9 cellular contexts compared by ENCODE assay signal in the genomic region with DNA sequence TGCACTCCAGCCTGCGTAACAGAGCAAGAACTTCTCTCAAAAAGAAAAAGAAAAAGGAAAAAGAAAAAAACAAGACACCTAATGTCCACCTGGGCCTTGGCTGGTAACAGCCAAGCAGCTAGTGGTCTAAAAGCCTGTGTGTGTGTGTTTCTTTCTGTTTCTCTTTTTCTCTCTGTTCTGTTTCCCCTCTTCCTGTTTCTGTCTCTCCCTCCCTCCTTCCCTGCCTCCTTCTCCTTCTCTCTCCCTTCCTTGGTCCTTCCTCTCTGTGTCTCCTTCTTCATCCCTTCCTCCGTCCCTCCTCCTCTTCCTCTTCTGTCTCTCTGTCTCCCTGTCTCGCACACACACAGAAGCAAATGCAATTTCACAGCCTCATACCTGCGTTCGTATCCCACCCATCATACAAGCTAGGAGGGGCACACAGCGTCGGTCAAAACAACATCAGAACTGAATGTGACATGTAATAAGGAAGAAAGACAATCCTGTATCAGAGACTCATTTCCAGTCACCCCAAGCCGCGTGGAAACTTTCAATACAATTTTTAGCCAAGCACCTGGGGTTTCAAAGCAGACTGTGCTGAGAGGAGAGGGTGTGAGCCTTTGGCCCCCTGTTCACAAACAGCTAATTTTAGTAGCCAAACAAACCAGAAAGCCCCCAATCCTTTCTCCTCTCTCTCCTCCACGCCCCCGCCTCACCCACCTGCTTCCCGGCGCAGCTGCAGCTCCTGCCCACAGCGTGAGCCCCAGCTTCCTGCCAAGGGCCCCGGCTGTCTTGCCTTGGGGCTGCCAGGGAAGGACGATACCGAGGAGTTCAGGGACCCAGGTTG. TPM values are rescaled to one million over a fixed set of nuclear protein-coding genes. Genes with fewer than 3 reads are reported as not detected.
A peak's percentile ranks its signal among the peaks of the same experiment; 100 is the strongest.
DNase-seq lines count a peak whose midpoint lies in the region; ATAC-seq lines count a peak whose summit lies in the region.
"Had no signal": no experiment of that assay in that cellular context is flagged by ENCODE, and none has a peak within 500 bp of the region (broad histone marks: within the 10 kb centered on the region; RNA-seq: fewer than 3 reads in every experiment).

No MANE protein-coding gene starts in this region.

- peak overlapping the region in 5 of 7 donors; percentile 54 to 94 (median 82) for H3K27ac Mint-ChIP-seq in CD4-positive, alpha-beta memory T cell

- intact Hi-C loops in CD4-positive, alpha-beta memory T cell (cut with micrococcal nuclease), result no loop called here

- ATAC-seq in GM19467 (IDR thresholded peaks at IDR 0.05; ENCODE audit: unreplicated experiment), result peak; percentile 68
- peak; percentile 61 for ATAC-seq in HG03520 (IDR thresholded peaks at IDR 0.05; ENCODE audit: unreplicated experiment)

- peaks cover 15% of the 10 kb centered on the region for H3K4me1 ChIP-seq in CD4-positive, alpha-beta memory T cell (ENCODE audit: insufficient read depth, low read length)

- peak overlapping the region; percentile 69 to 90 (median 84) for H3K4me3 Mint-ChIP-seq in CD4-positive, alpha-beta memory T cell

- no peaks in the 10 kb centered on the region for H3K36me3 Mint-ChIP-seq in CD4-positive, alpha-beta memory T cell

- peaks cover 0 to 4% (median 0%) of the 10 kb centered on the region in 8 donors for H3K9me3 Mint-ChIP-seq in CD4-positive, alpha-beta memory T cell

- no peaks in the 10 kb centered on the region for H3K36me3 ChIP-seq in CD4-positive, alpha-beta memory T cell (ENCODE audit: insufficient read depth, low read length)
- H3K36me3 ChIP-seq: cardiac muscle cell had no signal

- no peaks in the 10 kb centered on the region for H3K9me3 ChIP-seq in CD4-positive, alpha-beta memory T cell (ENCODE audit: control insufficient read depth in 1 of 2, low read length in 2 of 2)

- no peaks in the 10 kb centered on the region for H3K27me3 Mint-ChIP-seq in CD4-positive, alpha-beta memory T cell

- peak in 4 of 5 donors; percentile 29 to 41 (median 34) for DNase-seq in CD4-positive, alpha-beta memory T cell
- DNase-seq in activated T-cell treated with anti-CD3 and anti-CD28 coated beads for 24 hours (ENCODE audit: low read depth), result peak; percentile 31
- peak; percentile 67 for DNase-seq in stimulated activated CD4-positive, alpha-beta T cell treated with anti-CD3 and anti-CD28 coated beads, Interleukin-1b, Interleukin-23, amount 100 ng/mL, for 48 hours
- DNase-seq in substantia nigra (lab: John Stamatoyannopoulos, UW), result no peak
- DNase-seq in midbrain (lab: John Stamatoyannopoulos, UW), result no peak
- DNase-seq in Ammon's horn (ENCODE audit: low spot score), result no peak

- peaks cover 10 to 24% (median 13%) of the 10 kb centered on the region in 4 donors for H3K4me1 Mint-ChIP-seq in CD4-positive, alpha-beta memory T cell

- peak overlapping the region; percentile 32 to 39 for H3K4me3 ChIP-seq in CD4-positive, alpha-beta memory T cell (ENCODE audit: low read length in 2 of 2)
- H3K4me3 ChIP-seq: cardiac muscle cell had no signal

- POLR2A ChIA-PET in CD4-positive, alpha-beta memory T cell (lab: Charles Lee; ENCODE audit: partially characterized antibody), result interaction anchor here (0.8 to 1.8 kb wide), 6 partner anchors 9 to 200 kb away, joined by 3 to 11 read pairs (median 4); no protein-coding TSS in a partner anchor

- CTCF ChIA-PET in CD4-positive, alpha-beta memory T cell (lab: Charles Lee; ENCODE audit: partially characterized antibody), result interaction anchor here (0.8 to 2.2 kb wide), 5 partner anchors 9 to 260 kb away, joined by 3 to 10 read pairs (median 3); no protein-coding TSS in a partner anchor

- H3K27me3 ChIP-seq in CD4-positive, alpha-beta memory T cell (ENCODE audit: insufficient read depth, low read length), result no peaks in the 10 kb centered on the region
- H3K27me3 ChIP-seq: cardiac muscle cell had no signal

- no peak overlapping the region for H3K27ac ChIP-seq in CD4-positive, alpha-beta memory T cell (ENCODE audit: low read depth, low read length)
- no peak overlapping the region for H3K27ac ChIP-seq in substantia nigra (ENCODE audit: low read depth, low read length, poor library complexity, severe bottlenecking)
- H3K27ac ChIP-seq: cardiac muscle cell had no signal

RNA-seq across cellular contexts. Expression of a gene that starts 50.2 kb away (rescaled TPM):
- total RNA-seq in CD4-positive, alpha-beta memory T cell, result 10 to 100 TPM; 14.9 to 16.6 TPM
- 10 to 100 TPM in 1 of 2 donors, 1 to 10 TPM in 1; 4.4 to 10.2 TPM for polyA plus RNA-seq in CD4-positive, alpha-beta memory T cell

Comparison
In these comparisons a context has a peak if more than half of its experiments do, and no peak if none do; other contexts are left out.
1. DNase-seq: peak in CD4-positive, alpha-beta memory T cell (4 of 5), activated T-cell treated with anti-CD3 and anti-CD28 coated beads for 24 hours (single experiment) and stimulated activated CD4-positive, alpha-beta T cell treated with anti-CD3 and anti-CD28 coated beads, Interleukin-1b, Interleukin-23, amount 100 ng/mL, for 48 hours (single experiment); none in substantia nigra (0 of 49), midbrain (single experiment) and Ammon's horn (single experiment).